In the genomic region with DNA sequence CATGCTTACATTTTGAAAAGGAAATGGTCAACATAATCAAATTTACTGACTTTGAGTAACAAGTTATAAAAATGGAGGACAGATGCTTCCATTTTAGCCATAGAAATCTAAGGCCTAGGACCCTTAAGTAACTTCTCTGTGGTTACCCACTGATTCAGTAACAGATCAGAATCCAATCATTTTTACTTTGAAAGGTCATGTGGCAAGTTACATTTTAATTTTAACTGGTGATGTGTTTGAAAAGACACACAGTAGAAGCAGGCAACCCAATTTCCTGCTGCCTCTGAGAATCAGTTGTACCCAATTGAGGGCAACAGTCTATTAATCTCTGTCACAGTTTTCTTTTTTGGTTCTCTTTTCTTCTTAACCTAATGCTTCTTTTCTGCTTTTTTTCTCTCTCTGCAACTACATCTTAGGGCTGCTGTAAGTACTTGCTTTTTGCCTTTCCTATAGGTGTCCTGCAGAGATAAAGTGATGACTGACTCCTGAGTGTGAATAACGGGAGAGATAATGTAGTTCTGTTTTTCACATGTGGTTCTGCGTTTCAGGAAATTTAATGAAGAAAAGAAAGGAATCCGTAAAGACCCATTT, we compare ENCODE assay signal across 2 cellular contexts.
TF ChIP-seq lines count a peak whose summit lies in the region.

No MANE protein-coding gene starts in this region.

TF ChIP-seq in SK-N-SH, 30 proteins besides CTCF, POLR2A, EP300 and RAD21:
- no peak for TF ChIP-seq TCF12 (IDR thresholded peaks at IDR 0.05)
TF ChIP-seq in SK-N-SH: peak in this region for 0.

TF ChIP-seq in SK-N-SH treated with all-trans-retinoic acid at 6 μM for 48 hours, 23 proteins besides CTCF, POLR2A, EP300 and RAD21:
- no peak for TF ChIP-seq TCF4 (CRISPR knock-in tag; IDR thresholded peaks at IDR 0.05; ENCODE audit: borderline replicate concordance)
- no peak for TF ChIP-seq OSR1 (CRISPR knock-in tag; IDR thresholded peaks at IDR 0.05)
TF ChIP-seq in SK-N-SH treated with all-trans-retinoic acid at 6 μM for 48 hours: peak in this region for 0.
